In genomic region chr1:31155216-31155806, GRCh38 we compare ENCODE assay signal across 8 cellular contexts.
DNase-seq lines count a peak whose midpoint lies in the region; ATAC-seq and TF ChIP-seq lines count a peak whose summit lies in the region.

No MANE protein-coding gene starts in this region.

- WGBS in ovary, 3 donors, result 1 to 2% (median 2%) methylated on average over 29 to 46 of the region's 46 CpGs

- intact Hi-C loops in ovary (cut with DNase I), result no loop called here

- H3K4me3 ChIP-seq in AG09309 (ENCODE audit: control insufficient read depth, low read depth, low read length), result peak overlapping the region; percentile 55
- peak overlapping the region; percentile 54 for H3K4me3 ChIP-seq in ovary

- H3K9me3 ChIP-seq in ovary, result no peaks in the 10 kb centered on the region

- no peak for TF ChIP-seq POLR2A in ovary (IDR thresholded peaks at IDR 0.05)

- H3K36me3 Mint-ChIP-seq in glutamatergic neuron (ENCODE audit: unreplicated experiment), result no peaks in the 10 kb centered on the region
- no peaks in the 10 kb centered on the region for H3K36me3 Mint-ChIP-seq in type B pancreatic cell

- H3K27me3 ChIP-seq in ovary, result no peaks in the 10 kb centered on the region

- TF ChIP-seq CTCF in AG09309 (IDR thresholded peaks at IDR 0.05; ENCODE audit: control insufficient read depth, insufficient read depth, low read depth, low read length, missing control alignments) (peak; percentile 4), glutamatergic neuron (IDR thresholded peaks at IDR 0.05; ENCODE audit: partially characterized antibody, unreplicated experiment) (peak; percentile 32), ovary (IDR thresholded peaks at IDR 0.05) (peak in 1 of 3 donors; percentile 21), type B pancreatic cell (conservative IDR thresholded peaks at IDR 0.05) (peak; percentile 42)

- ATAC-seq in GM18907 (IDR thresholded peaks at IDR 0.05; ENCODE audit: unreplicated experiment), result peak; percentile 63

- H3K4me3 Mint-ChIP-seq in glutamatergic neuron (ENCODE audit: unreplicated experiment), result peak overlapping the region; percentile 86
- H3K4me3 Mint-ChIP-seq in type B pancreatic cell, result peak overlapping the region; percentile 88

- no peak for TF ChIP-seq EP300 in ovary (IDR thresholded peaks at IDR 0.05)

- DNase-seq in AG09309 (ENCODE audit: low read depth), result no peak
- peak; percentile 65 for DNase-seq in HT-29 (ENCODE audit: low spot score)
- peak; percentile 12 for DNase-seq in SHP77 treated with DMSO at 0.1 percent for 48 hours (lab: John Stamatoyannopoulos, UW)
- DNase-seq in activated gamma-delta T cell treated with anti-CD3 and anti-CD28 coated beads, Interleukin-2, amount 50 U/mL, for 16 hours (ENCODE audit: low read depth), result peak; percentile 22
- DNase-seq in glutamatergic neuron, result peak; percentile 70
- DNase-seq in ovary, result peak; percentile 44 to 79 (median 68)
- peak; percentile 81 for DNase-seq in type B pancreatic cell (ENCODE audit: extremely low spot score, unreplicated experiment)

- peaks cover 4% of the 10 kb centered on the region for H3K27me3 Mint-ChIP-seq in glutamatergic neuron (ENCODE audit: unreplicated experiment)
- no peaks in the 10 kb centered on the region for H3K27me3 Mint-ChIP-seq in type B pancreatic cell

- H3K36me3 ChIP-seq in ovary, result no peaks in the 10 kb centered on the region

- peak overlapping the region in 1 of 2 donors; percentile 63 for H3K27ac ChIP-seq in ovary

- H3K9me3 Mint-ChIP-seq in glutamatergic neuron (ENCODE audit: unreplicated experiment) (peaks cover 7% of the 10 kb centered on the region), type B pancreatic cell (peaks cover 4% of the 10 kb centered on the region)

- H3K4me1 Mint-ChIP-seq in glutamatergic neuron (ENCODE audit: low read depth, unreplicated experiment) (peaks cover 4% of the 10 kb centered on the region), type B pancreatic cell (ENCODE audit: unreplicated experiment) (peaks cover 15% of the 10 kb centered on the region)

- H3K4me1 ChIP-seq in ovary (ENCODE audit: insufficient read depth), result no peaks in the 10 kb centered on the region

- H3K27ac Mint-ChIP-seq in glutamatergic neuron (ENCODE audit: unreplicated experiment), result peak overlapping the region; percentile 87
- peak overlapping the region; percentile 92 for H3K27ac Mint-ChIP-seq in type B pancreatic cell
